ENCODE assay signal across 8 cellular contexts in genomic region chr2:208254118-208254870, GRCh38. TPM values are rescaled to one million over a fixed set of nuclear protein-coding genes. Genes with fewer than 3 reads are reported as not detected.
DNase-seq lines count a peak whose midpoint lies in the region; ATAC-seq lines count a peak whose summit lies in the region.

No MANE protein-coding gene starts in this region.

- H3K36me3 ChIP-seq in BLaER1 treated with 17β-estradiol and CSF1 and Interleukin-3, amounts not matched to agents 10 nM and 100 nM: peaks cover 21 to 43% (median 32%) of the 10 kb centered on the region in 11 experiments
- H3K36me3 ChIP-seq in ectodermal cell (ENCODE audit: control insufficient read depth, insufficient read depth, low read length): peaks cover 25% of the 10 kb centered on the region

- DNase-seq in NCI-H526 treated with DMSO at 0.1 percent for 48 hours (lab: John Stamatoyannopoulos, UW) (peak; percentile 73), medulla oblongata (ENCODE audit: extremely low spot score) (peak; percentile 90)
- peak; percentile 87 for DNase-seq in activated CD4-positive, alpha-beta memory T cell treated with anti-CD3 and anti-CD28 coated beads for 36 hours
- DNase-seq in stimulated activated CD4-positive, alpha-beta T cell treated with anti-CD3 and anti-CD28 coated beads, TNF-alpha, amount 100 ng/mL, for 48 hours (ENCODE audit: low read depth in 3 of 3): peak; percentile 50 to 71 (median 65)

- H3K9me3 Mint-ChIP-seq in activated CD4-positive, alpha-beta memory T cell treated with anti-CD3 and anti-CD28 coated beads for 36 hours: no peaks in the 10 kb centered on the region

- H3K27me3 ChIP-seq in BLaER1 treated with 17β-estradiol and CSF1 and Interleukin-3, amounts not matched to agents 10 nM and 100 nM: no peaks in the 10 kb centered on the region
- no peaks in the 10 kb centered on the region for H3K27me3 ChIP-seq in ectodermal cell (ENCODE audit: control insufficient read depth, insufficient read depth, low read length, poor library complexity, severe bottlenecking)

- H3K4me3 ChIP-seq in BLaER1 treated with 17β-estradiol and CSF1 and Interleukin-3, amounts not matched to agents 10 nM and 100 nM: peak overlapping the region; percentile 84 to 98 (median 96)
- H3K4me3 ChIP-seq in ectodermal cell (ENCODE audit: insufficient read depth, low read depth, low read length): peak overlapping the region; percentile 50

- CTCF ChIA-PET in activated CD4-positive, alpha-beta memory T cell treated with anti-CD3 and anti-CD28 coated beads for 36 hours (lab: Charles Lee): interaction anchor here (0.6 to 7.3 kb wide), 13 partner anchors 14 to 1533 kb away, joined by 3 to 99 read pairs (median 3); partner anchors contain the start of gene PIKFYVE

- peak overlapping the region; percentile 97 for H3K4me3 Mint-ChIP-seq in activated CD4-positive, alpha-beta memory T cell treated with anti-CD3 and anti-CD28 coated beads for 36 hours

- no peaks in the 10 kb centered on the region for H3K27me3 Mint-ChIP-seq in activated CD4-positive, alpha-beta memory T cell treated with anti-CD3 and anti-CD28 coated beads for 36 hours

- H4K20me1 ChIP-seq in BLaER1 treated with 17β-estradiol and CSF1 and Interleukin-3, amounts not matched to agents 10 nM and 100 nM: peaks cover 0 to 12% (median 0%) of the 10 kb centered on the region in 11 experiments; a peak in 5 of 22 replicates

- peaks cover 9% of the 10 kb centered on the region for H3K36me3 Mint-ChIP-seq in activated CD4-positive, alpha-beta memory T cell treated with anti-CD3 and anti-CD28 coated beads for 36 hours

- peaks cover 15% of the 10 kb centered on the region for H3K4me1 Mint-ChIP-seq in activated CD4-positive, alpha-beta memory T cell treated with anti-CD3 and anti-CD28 coated beads for 36 hours (ENCODE audit: low read depth)

- intact Hi-C loops in activated CD4-positive, alpha-beta memory T cell treated with anti-CD3 and anti-CD28 coated beads for 36 hours (cut with micrococcal nuclease): loop anchor here (1.0 to 5.0 kb wide), 5 partner anchors 59 to 1977 kb away; partner anchors contain the start of genes FZD5 and PLEKHM3

- peak overlapping the region in 10 of 11 experiments; percentile 37 to 81 (median 74); a peak in 18 of 22 replicates for H3K27ac ChIP-seq in BLaER1 treated with 17β-estradiol and CSF1 and Interleukin-3, amounts not matched to agents 10 nM and 100 nM
- peak overlapping the region; percentile 69 for H3K27ac ChIP-seq in ectodermal cell (ENCODE audit: insufficient read depth, low read depth, low read length, poor library complexity, severe bottlenecking)

- WGBS in ectodermal cell, 2 experiments: 0% methylated on average over 36 of the region's 36 CpGs

- H3K4me1 ChIP-seq in BLaER1 treated with 17β-estradiol and CSF1 and Interleukin-3, amounts not matched to agents 10 nM and 100 nM: peaks cover 44 to 55% (median 50%) of the 10 kb centered on the region in 10 experiments
- H3K4me1 ChIP-seq in ectodermal cell (ENCODE audit: control insufficient read depth, insufficient read depth, low read length): peaks cover 15% of the 10 kb centered on the region

- POLR2A ChIA-PET in activated CD4-positive, alpha-beta memory T cell treated with anti-CD3 and anti-CD28 coated beads for 36 hours (lab: Charles Lee): interaction anchor here (0.7 to 1.9 kb wide), 3 partner anchors 8 to 544 kb away, joined by 3 to 14 read pairs (median 3); partner anchors contain the start of gene PIKFYVE

- no peaks in the 10 kb centered on the region for H3K9me3 ChIP-seq in BLaER1 treated with 17β-estradiol and CSF1 and Interleukin-3, amounts not matched to agents 10 nM and 100 nM (replicated peaks in 1 of 11)
- no peaks in the 10 kb centered on the region for H3K9me3 ChIP-seq in ectodermal cell (ENCODE audit: control insufficient read depth, low read length)

- peak overlapping the region; percentile 88 to 94 (median 91) for H3K4me2 ChIP-seq in BLaER1 treated with 17β-estradiol and CSF1 and Interleukin-3, amounts not matched to agents 10 nM and 100 nM

- H3K27ac Mint-ChIP-seq in activated CD4-positive, alpha-beta memory T cell treated with anti-CD3 and anti-CD28 coated beads for 36 hours: peak overlapping the region; percentile 59

- peak; percentile 69 for ATAC-seq in GM19043 (IDR thresholded peaks at IDR 0.05; ENCODE audit: low read depth, unreplicated experiment)
- ATAC-seq in HG03378 (IDR thresholded peaks at IDR 0.05; ENCODE audit: unreplicated experiment): peak; percentile 55

- peak overlapping the region; percentile 60 to 85 (median 79) for H3K9ac ChIP-seq in BLaER1 treated with 17β-estradiol and CSF1 and Interleukin-3, amounts not matched to agents 10 nM and 100 nM

RNA-seq across cellular contexts. Expression of gene IDH1, which starts 0.6 kb away (rescaled TPM):
- total RNA-seq in activated CD4-positive, alpha-beta memory T cell treated with anti-CD3 and anti-CD28 coated beads for 36 hours: 10 to 100 TPM; 30.9 to 32.9 TPM
- polyA plus RNA-seq in ectodermal cell (2013, experiment 1 of 4): 176 TPM
- polyA plus RNA-seq in ectodermal cell (2013, experiment 2 of 4): 166 TPM
- polyA plus RNA-seq in ectodermal cell (2013, experiment 3 of 4): 118 TPM
- polyA plus RNA-seq in ectodermal cell (2013, experiment 4 of 4): 119 TPM

RNA-seq across cellular contexts. Expression of gene PIKFYVE, which starts 11.8 kb away (rescaled TPM):
- total RNA-seq in activated CD4-positive, alpha-beta memory T cell treated with anti-CD3 and anti-CD28 coated beads for 36 hours: 10 to 100 TPM; 22.4 to 23.7 TPM
- polyA plus RNA-seq in ectodermal cell (2013, experiment 1 of 4): 26.0 TPM
- 25.3 TPM for polyA plus RNA-seq in ectodermal cell (2013, experiment 2 of 4)
- 19.1 TPM for polyA plus RNA-seq in ectodermal cell (2013, experiment 3 of 4)
- polyA plus RNA-seq in ectodermal cell (2013, experiment 4 of 4): 21.6 TPM

Comparison
In these comparisons a context has a peak if more than half of its experiments do, and no peak if none do; other contexts are left out.
1. Peak in every context shown above with its lines: DNase-seq, ATAC-seq, H3K4me3 ChIP-seq and H3K27ac ChIP-seq.